Comparison of ENCODE assay signal across 1 cellular context in the genomic region with DNA sequence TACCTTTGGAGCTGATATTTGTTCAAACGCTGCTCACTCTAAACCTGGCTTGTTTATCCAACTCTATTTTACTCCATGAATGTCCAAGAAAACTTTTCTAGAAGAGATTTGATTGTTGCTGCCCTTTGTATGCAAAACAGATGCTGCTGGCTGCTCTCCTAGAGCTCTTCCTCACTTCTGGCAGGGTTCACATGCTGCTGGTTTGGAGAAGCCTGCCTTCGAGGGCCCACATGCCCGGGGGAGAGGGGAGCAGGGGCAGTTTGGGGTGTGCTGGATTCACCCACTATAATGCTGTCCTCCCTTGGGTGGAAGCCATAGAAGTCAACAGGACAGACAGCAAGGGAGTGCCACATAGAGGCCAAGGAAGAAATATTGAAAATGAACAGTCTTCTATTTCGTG.
TF ChIP-seq lines count a peak whose summit lies in the region.

No MANE protein-coding gene starts in this region.

TF ChIP-seq in HepG2, 621 proteins besides CTCF, POLR2A, EP300 and RAD21 (continued from another document):
- TF ChIP-seq, protein P1, sequence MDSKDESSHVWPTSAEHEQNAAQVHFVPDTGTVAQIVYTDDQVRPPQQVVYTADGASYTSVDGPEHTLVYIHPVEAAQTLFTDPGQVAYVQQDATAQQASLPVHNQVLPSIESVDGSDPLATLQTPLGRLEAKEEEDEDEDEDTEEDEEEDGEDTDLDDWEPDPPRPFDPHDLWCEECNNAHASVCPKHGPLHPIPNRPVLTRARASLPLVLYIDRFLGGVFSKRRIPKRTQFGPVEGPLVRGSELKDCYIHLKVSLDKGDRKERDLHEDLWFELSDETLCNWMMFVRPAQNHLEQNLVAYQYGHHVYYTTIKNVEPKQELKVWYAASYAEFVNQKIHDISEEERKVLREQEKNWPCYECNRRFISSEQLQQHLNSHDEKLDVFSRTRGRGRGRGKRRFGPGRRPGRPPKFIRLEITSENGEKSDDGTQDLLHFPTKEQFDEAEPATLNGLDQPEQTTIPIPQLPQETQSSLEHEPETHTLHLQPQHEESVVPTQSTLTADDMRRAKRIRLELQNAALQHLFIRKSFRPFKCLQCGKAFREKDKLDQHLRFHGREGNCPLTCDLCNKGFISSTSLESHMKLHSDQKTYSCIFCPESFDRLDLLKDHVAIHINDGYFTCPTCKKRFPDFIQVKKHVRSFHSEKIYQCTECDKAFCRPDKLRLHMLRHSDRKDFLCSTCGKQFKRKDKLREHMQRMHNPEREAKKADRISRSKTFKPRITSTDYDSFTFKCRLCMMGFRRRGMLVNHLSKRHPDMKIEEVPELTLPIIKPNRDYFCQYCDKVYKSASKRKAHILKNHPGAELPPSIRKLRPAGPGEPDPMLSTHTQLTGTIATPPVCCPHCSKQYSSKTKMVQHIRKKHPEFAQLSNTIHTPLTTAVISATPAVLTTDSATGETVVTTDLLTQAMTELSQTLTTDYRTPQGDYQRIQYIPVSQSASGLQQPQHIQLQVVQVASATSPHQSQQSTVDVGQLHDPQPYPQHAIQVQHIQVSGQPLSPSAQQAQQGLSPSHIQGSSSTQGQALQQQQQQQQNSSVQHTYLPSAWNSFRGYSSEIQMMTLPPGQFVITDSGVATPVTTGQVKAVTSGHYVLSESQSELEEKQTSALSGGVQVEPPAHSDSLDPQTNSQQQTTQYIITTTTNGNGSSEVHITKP (CRISPR knock-in tag; IDR thresholded peaks at IDR 0.05; ENCODE audit: low read depth): no peak
- TF ChIP-seq ZNF766 (CRISPR knock-in tag; IDR thresholded peaks at IDR 0.05; ENCODE audit: borderline replicate concordance) (no peak), PAX8 (CRISPR knock-in tag; IDR thresholded peaks at IDR 0.05; ENCODE audit: borderline replicate concordance) (no peak), ZNF747 (CRISPR knock-in tag; IDR thresholded peaks at IDR 0.05; ENCODE audit: borderline replicate concordance) (no peak)
